In the genomic region with DNA sequence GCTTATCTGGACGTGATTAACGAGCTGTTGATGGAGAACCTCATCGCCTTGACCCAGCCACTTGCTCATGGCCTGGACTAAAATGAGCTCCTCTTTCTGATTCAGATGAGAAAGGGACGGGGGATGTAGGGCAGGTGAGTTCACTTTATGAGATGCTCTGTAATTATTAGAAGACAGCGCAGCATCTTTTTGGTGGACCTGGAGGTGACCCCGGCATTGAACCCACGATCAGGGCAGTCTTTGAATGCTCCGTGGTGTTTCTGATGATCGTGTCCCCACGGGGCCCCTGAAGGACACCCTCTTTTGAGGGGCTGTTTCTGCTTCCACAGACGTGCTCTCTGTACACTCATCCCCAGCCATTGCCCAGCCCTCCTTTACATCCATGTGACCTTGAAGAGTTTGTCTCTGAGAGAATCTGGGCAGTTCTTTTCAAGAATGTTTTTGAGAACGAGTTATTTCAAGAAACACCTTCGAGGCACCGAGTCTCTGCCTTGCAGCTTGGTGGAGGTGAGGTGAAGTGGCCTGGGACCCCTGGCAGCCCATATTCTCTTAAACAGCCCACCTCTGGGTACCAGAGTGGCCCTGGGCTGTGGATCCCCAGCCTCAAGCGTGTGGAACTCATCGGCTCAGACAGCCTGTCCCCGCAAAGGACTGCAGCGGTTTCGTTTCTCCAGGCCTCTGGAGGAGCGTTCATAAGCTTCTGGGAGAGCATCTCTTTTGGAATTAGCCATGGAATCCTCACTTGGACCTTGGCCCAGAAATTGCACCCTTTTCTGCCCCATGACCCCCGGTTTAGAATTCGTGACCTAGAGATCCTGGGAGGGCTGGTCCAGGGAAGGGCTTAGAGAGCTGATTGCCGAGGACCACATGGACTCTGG, we compare ENCODE assay signal across 29 cellular contexts. TPM values are rescaled to one million over a fixed set of nuclear protein-coding genes. Genes with fewer than 3 reads are reported as not detected.
A peak's percentile ranks its signal among the peaks of the same experiment; 100 is the strongest.
DNase-seq lines count a peak whose midpoint lies in the region; ATAC-seq and TF ChIP-seq lines count a peak whose summit lies in the region.
"Had no signal": no experiment of that assay in that cellular context is flagged by ENCODE, and none has a peak within 500 bp of the region (broad histone marks: within the 10 kb centered on the region; RNA-seq: fewer than 3 reads in every experiment).

No MANE protein-coding gene starts in this region.

- H3K27me3 ChIP-seq in AG04450 (ENCODE audit: control insufficient read depth, insufficient read depth, low read length), result no peaks in the 10 kb centered on the region
- H3K27me3 ChIP-seq in RWPE2 (ENCODE audit: insufficient read depth, poor library complexity, severe bottlenecking), result no peaks in the 10 kb centered on the region
- H3K27me3 ChIP-seq in sigmoid colon, result no peaks in the 10 kb centered on the region
- H3K27me3 ChIP-seq in suprapubic skin, result no peaks in the 10 kb centered on the region
- H3K27me3 ChIP-seq: dorsolateral prefrontal cortex, upper lobe of right lung had no signal

- H3K4me3 ChIP-seq in AG04450 (ENCODE audit: low read depth, low read length) (no peak overlapping the region), RWPE2 (ENCODE audit: severe bottlenecking) (no peak overlapping the region), sigmoid colon (no peak overlapping the region), suprapubic skin (no peak overlapping the region)
- H3K4me3 ChIP-seq: A549, dorsolateral prefrontal cortex, gastrocnemius medialis, upper lobe of right lung had no signal

- H3K27ac ChIP-seq in AG04450 (ENCODE audit: low read depth, low read length), result peak overlapping the region; percentile 2
- H3K27ac ChIP-seq in RWPE2 (ENCODE audit: poor library complexity, severe bottlenecking), result no peak overlapping the region
- H3K27ac ChIP-seq in sigmoid colon, result peak overlapping the region in 1 of 4 donors; percentile 64
- H3K27ac ChIP-seq in suprapubic skin, result no peak overlapping the region
- H3K27ac ChIP-seq: A549, dorsolateral prefrontal cortex, HL-60, upper lobe of right lung had no signal

- intact Hi-C loops in left ventricle myocardium superior (cut with micrococcal nuclease), result no loop called here
- intact Hi-C loops in sigmoid colon (cut with DNase I), result no loop called here

- WGBS in sigmoid colon, 2 donors, result 63 to 84% methylated on average over 23 of the region's 23 CpGs
- 84% methylated on average over 20 of the region's 23 CpGs for WGBS in suprapubic skin

- H3K9me3 ChIP-seq in AG04450 (ENCODE audit: control insufficient read depth, insufficient read depth, low read length), result no peaks in the 10 kb centered on the region
- no peaks in the 10 kb centered on the region for H3K9me3 ChIP-seq in RWPE2 (ENCODE audit: severe bottlenecking)
- H3K9me3 ChIP-seq in sigmoid colon, result no peaks in the 10 kb centered on the region
- H3K9me3 ChIP-seq in suprapubic skin, result no peaks in the 10 kb centered on the region
- H3K9me3 ChIP-seq: A549, gastrocnemius medialis, upper lobe of right lung had no signal

- H3K36me3 ChIP-seq in RWPE2 (ENCODE audit: low read depth) (peaks cover 14% of the 10 kb centered on the region; the same call in 1 of the 2 replicates), sigmoid colon (peaks cover 0 to 26% (median 13%) of the 10 kb centered on the region in 4 donors), suprapubic skin (no peaks in the 10 kb centered on the region)
- H3K36me3 ChIP-seq: gastrocnemius medialis, upper lobe of right lung had no signal

- TF ChIP-seq POLR2A in sigmoid colon (IDR thresholded peaks at IDR 0.05) (no peak), suprapubic skin (IDR thresholded peaks at IDR 0.05) (no peak)

- TF ChIP-seq EP300 in sigmoid colon (IDR thresholded peaks at IDR 0.05) (no peak), suprapubic skin (IDR thresholded peaks at IDR 0.05) (no peak)

- H3K4me1 ChIP-seq in RWPE2 (ENCODE audit: insufficient read depth, poor library complexity, severe bottlenecking) (no peaks in the 10 kb centered on the region), sigmoid colon (peaks cover 0 to 54% (median 40%) of the 10 kb centered on the region in 4 donors), suprapubic skin (peaks cover 26% of the 10 kb centered on the region)
- H3K4me1 ChIP-seq: gastrocnemius medialis, upper lobe of right lung had no signal

- ATAC-seq in RWPE2 (ENCODE audit: low read depth) (no peak), left ventricle myocardium superior (peak; percentile 9), HG03139 (IDR thresholded peaks at IDR 0.05; ENCODE audit: unreplicated experiment) (no peak)
- ATAC-seq: A549; CD8-positive, alpha-beta T cell; gastrocnemius medialis; left colon; sciatic nerve; stimulated activated memory B cell treated with anti-CD40 and anti-IgM and Interleukin-4, amounts not matched to agents 10 μg/mL and 1 μg/mL and 100 μg/mL, for 72 hours; upper lobe of right lung had no signal

- no peak for TF ChIP-seq CTCF in AG04450 (IDR thresholded peaks at IDR 0.05; ENCODE audit: low read depth, low read length)
- no peak for TF ChIP-seq CTCF in RWPE2 (IDR thresholded peaks at IDR 0.05; ENCODE audit: poor library complexity, severe bottlenecking)
- TF ChIP-seq CTCF in sigmoid colon (IDR thresholded peaks at IDR 0.05), result no peak
- TF ChIP-seq CTCF in suprapubic skin (IDR thresholded peaks at IDR 0.05), result no peak

- DNase-seq in AG04450 (ENCODE audit: low read depth, low spot score), result no peak
- DNase-seq in RWPE2 (ENCODE audit: low spot score), result peak; percentile 13
- no peak for DNase-seq in left ventricle myocardium superior
- DNase-seq in sigmoid colon, result peak; percentile 58
- no peak for DNase-seq in COLO668 (lab: John Stamatoyannopoulos, UW; ENCODE audit: unreplicated experiment)
- no peak for DNase-seq in suprapubic skin (ENCODE audit: low spot score in 2 of 2)
- no peak for DNase-seq in NCI-H1105 treated with DMSO at 0.1 percent for 48 hours (lab: John Stamatoyannopoulos, UW)
- DNase-seq: activated CD4-positive, alpha-beta memory T cell treated with anti-CD3 and anti-CD28 coated beads for 36 hours; activated CD4-positive, CD25-positive, alpha-beta regulatory T cell treated with anti-CD3 and anti-CD28 coated beads, Interleukin-2, amount 50 U/mL, for 72 hours; activated CD8-positive, alpha-beta memory T cell treated with anti-CD3 and anti-CD28 coated beads, Interleukin-2, amount 50 U/mL, for 4 hours; activated naive CD4-positive, alpha-beta T cell treated with anti-CD3 and anti-CD28 coated beads for 36 hours; CD8-positive, alpha-beta T cell; gastrocnemius medialis; hippocampal formation; left colon; mesendoderm; NCI-H146; NCI-H2107; NCI-H345; stimulated activated CD4-positive, alpha-beta T cell treated with anti-CD3 and anti-CD28 coated beads, Interleukin-15, amount 100 ng/mL, for 24 hours; substantia nigra; upper lobe of right lung had no signal

- POLR2A ChIA-PET in AG04450 (lab: Yijun Ruan, JAX), result no interaction called here

- CTCF ChIA-PET in AG04450 (lab: Charles Lee), result interaction anchor here (0.6 to 8.7 kb wide), 5 partner anchors 40 to 242 kb away, joined by 3 to 68 read pairs (median 4); no protein-coding TSS in a partner anchor

RNA-seq across cellular contexts. Expression of gene COL5A1, which starts 50.3 kb away (rescaled TPM):
- 73.3 and 91.7 TPM in 2 replicates for polyA plus RNA-seq in AG04450 (2011; rRNA removed)
- polyA minus RNA-seq in AG04450 (2011; rRNA and poly(A)+ RNA removed), result 87.1 and 99.8 TPM in 2 replicates
- 14.8 TPM for total RNA-seq in left ventricle myocardium superior
- total RNA-seq in sigmoid colon, result 100 to 1,000 TPM in 1 of 4 donors, 10 to 100 TPM in 3; 24.2 to 168 (median 59.4) TPM
- polyA plus RNA-seq in sigmoid colon, result 10 to 100 TPM in 1 of 3 donors, 1 to 10 TPM in 2; 4.2 to 13.2 (median 4.4) TPM
- total RNA-seq in suprapubic skin, result 10 to 100 TPM in 3 of 4 donors, 1 to 10 TPM in 1; 8.6 to 16.5 (median 15.4) TPM
- total RNA-seq: B cell had no signal

Comparison
In these comparisons a context has a peak if more than half of its experiments do, and no peak if none do; other contexts are left out.
1. DNase-seq: peak in RWPE2 (single experiment) and sigmoid colon (single experiment); none in AG04450 (single experiment), left ventricle myocardium superior (single experiment), COLO668 (single experiment), suprapubic skin (0 of 2) and NCI-H1105 treated with DMSO at 0.1 percent for 48 hours (single experiment).